29 cellular contexts compared by ENCODE assay signal in genomic region chr6:51432481-51432880, GRCh38.
"Had no signal": no experiment of that assay in that cellular context is flagged by ENCODE, and none has a peak within 500 bp of the region (broad histone marks: within the 10 kb centered on the region; RNA-seq: fewer than 3 reads in every experiment).

No MANE protein-coding gene starts in this region.

- H3K4me1 ChIP-seq: Peyer's patch had no signal

- H3K27me3 ChIP-seq: MG63, Peyer's patch had no signal

- H3K36me3 ChIP-seq: MG63, Peyer's patch had no signal

- DNase-seq: activated CD4-positive, alpha-beta T cell treated with anti-CD3 and anti-CD28 coated beads for 48 hours; activated CD4-positive, alpha-beta T cell treated with anti-CD3 and anti-CD28 coated beads, Interleukin-2, amount 50 U/mL, for 4 hours; activated CD4-positive, CD25-positive, alpha-beta regulatory T cell treated with anti-CD3 and anti-CD28 coated beads, Interleukin-2, amount 50 U/mL, for 72 hours; activated CD8-positive, alpha-beta memory T cell treated with anti-CD3 and anti-CD28 coated beads for 24 hours; activated effector memory CD4-positive, alpha-beta T cell treated with anti-CD3 and anti-CD28 coated beads, Interleukin-2, amount 50 U/mL, for 16 hours; activated naive CD4-positive, alpha-beta T cell treated with Interleukin-2 at 50 U/mL for 16 hours; activated naive CD8-positive, alpha-beta T cell treated with anti-CD3 and anti-CD28 coated beads, Interleukin-2, amount 50 U/mL, for 24 hours; activated T-cell treated with anti-CD3 and anti-CD28 coated beads, Interleukin-2, amount 50 U/mL, for 4 hours; amniotic stem cell; cerebellar nuclear complex; KG1; MG63; MV-4-11; NCI-H1092 treated with DMSO at 0.1 percent for 48 hours; NCI-H1417 treated with DMSO at 0.1 percent for 48 hours; NCI-H1694; NCI-H2029; NCI-H2107; NCI-H2171 treated with DMSO at 0.1 percent for 48 hours; NCI-H345; NCI-H510A treated with DMSO at 0.1 percent for 48 hours; NCI-H69; NK-92 treated with Interleukin-12 subunit alpha and Interleukin-12 subunit beta, amount 100 ng/mL, for 24 hours; OCI-M1; Peyer's patch; SHP77 treated with DMSO at 0.1 percent for 48 hours had no signal

- ATAC-seq: activated naive CD4-positive, alpha-beta T cell treated with anti-CD3 and anti-CD28 coated beads, Interleukin-2, amount 50 U/mL, for 72 hours; activated naive CD8-positive, alpha-beta T cell treated with anti-CD3 and anti-CD28 coated beads, Interleukin-2, amount 50 U/mL, for 24 hours; activated T-cell treated with anti-CD3 and anti-CD28 coated beads, Interleukin-2, amount 50 U/mL, for 4 hours; WTC11 had no signal

- H3K4me3 ChIP-seq: MG63, Peyer's patch had no signal

- FAIRE-seq: astrocyte had no signal

- H3K9me3 ChIP-seq: MG63, Peyer's patch had no signal

- H3K27ac ChIP-seq: Peyer's patch had no signal
